In the genomic region with DNA sequence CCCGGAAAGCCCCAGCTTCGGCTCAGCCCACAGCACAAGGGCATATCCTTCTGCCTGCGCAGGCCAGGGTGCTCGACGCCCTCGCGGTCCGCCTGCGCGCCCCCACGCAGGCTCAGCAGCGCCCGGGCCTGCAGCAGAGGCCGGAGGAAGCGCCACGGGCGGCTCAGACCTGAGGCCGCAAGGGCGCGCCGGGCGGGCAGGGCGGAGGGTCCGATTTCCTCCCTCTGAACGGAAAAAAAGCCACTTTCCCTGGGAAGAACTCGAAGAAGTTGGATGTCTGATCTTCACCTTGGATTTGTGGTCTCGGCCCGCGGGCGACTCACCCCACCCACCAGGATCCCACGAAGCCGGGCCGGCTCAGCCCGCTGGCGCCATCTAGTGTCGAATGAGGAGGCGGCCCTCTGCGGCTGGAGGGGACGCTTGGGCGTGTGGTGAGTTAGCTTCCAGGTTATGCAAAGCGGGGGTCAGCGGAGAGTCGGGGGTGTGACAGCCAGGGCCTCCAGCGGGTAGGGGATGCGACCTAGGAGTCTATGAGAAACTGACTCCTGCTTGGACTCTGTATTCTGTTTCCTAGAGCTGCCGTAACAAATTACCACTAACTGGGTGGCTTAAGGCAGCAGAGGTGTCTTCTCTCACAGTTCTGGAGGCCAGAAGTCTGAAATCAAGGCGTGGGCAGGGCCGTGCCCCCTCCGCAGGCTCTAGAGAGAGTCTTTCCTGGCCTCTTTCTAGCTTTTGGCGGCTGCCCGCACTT, we compare ENCODE assay signal across 1 cellular context.
TF ChIP-seq lines count a peak whose summit lies in the region.

No MANE protein-coding gene starts in this region.

TF ChIP-seq in K562, 482 proteins besides CTCF, POLR2A, EP300 and RAD21 (continued from another document and continues in another):
- peak; percentile 93 for TF ChIP-seq L3MBTL2 (IDR thresholded peaks at IDR 0.05)
- no peak for TF ChIP-seq SP1 (CRISPR knock-in tag; IDR thresholded peaks at IDR 0.05)
- no peak for TF ChIP-seq HNRNPK (IDR thresholded peaks at IDR 0.05; ENCODE audit: low read depth, low read length, poor library complexity, severe bottlenecking)
- no peak for TF ChIP-seq ZNF124 (CRISPR knock-in tag; IDR thresholded peaks at IDR 0.05)
- TF ChIP-seq ARID1B (IDR thresholded peaks at IDR 0.05), result no peak
- no peak for TF ChIP-seq NR3C1 (CRISPR knock-in tag; IDR thresholded peaks at IDR 0.05)
- no peak for TF ChIP-seq ELF1 (tag; IDR thresholded peaks at IDR 0.05)
- TF ChIP-seq ZNF253 (CRISPR knock-in tag; conservative IDR thresholded peaks at IDR 0.05), result no peak
- peak; percentile 96 for TF ChIP-seq STAG1 (CRISPR knock-in tag; IDR thresholded peaks at IDR 0.05; ENCODE audit: borderline replicate concordance)
- TF ChIP-seq, protein P1, sequence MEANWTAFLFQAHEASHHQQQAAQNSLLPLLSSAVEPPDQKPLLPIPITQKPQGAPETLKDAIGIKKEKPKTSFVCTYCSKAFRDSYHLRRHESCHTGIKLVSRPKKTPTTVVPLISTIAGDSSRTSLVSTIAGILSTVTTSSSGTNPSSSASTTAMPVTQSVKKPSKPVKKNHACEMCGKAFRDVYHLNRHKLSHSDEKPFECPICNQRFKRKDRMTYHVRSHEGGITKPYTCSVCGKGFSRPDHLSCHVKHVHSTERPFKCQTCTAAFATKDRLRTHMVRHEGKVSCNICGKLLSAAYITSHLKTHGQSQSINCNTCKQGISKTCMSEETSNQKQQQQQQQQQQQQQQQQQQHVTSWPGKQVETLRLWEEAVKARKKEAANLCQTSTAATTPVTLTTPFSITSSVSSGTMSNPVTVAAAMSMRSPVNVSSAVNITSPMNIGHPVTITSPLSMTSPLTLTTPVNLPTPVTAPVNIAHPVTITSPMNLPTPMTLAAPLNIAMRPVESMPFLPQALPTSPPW (CRISPR knock-in tag; IDR thresholded peaks at IDR 0.05), result peak; percentile 81
- TF ChIP-seq, protein P2, sequence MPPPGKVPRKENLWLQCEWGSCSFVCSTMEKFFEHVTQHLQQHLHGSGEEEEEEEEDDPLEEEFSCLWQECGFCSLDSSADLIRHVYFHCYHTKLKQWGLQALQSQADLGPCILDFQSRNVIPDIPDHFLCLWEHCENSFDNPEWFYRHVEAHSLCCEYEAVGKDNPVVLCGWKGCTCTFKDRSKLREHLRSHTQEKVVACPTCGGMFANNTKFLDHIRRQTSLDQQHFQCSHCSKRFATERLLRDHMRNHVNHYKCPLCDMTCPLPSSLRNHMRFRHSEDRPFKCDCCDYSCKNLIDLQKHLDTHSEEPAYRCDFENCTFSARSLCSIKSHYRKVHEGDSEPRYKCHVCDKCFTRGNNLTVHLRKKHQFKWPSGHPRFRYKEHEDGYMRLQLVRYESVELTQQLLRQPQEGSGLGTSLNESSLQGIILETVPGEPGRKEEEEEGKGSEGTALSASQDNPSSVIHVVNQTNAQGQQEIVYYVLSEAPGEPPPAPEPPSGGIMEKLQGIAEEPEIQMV (tag; conservative IDR thresholded peaks at IDR 0.05; ENCODE audit: low read depth), result peak; percentile 57; the same call in 1 of the 2 replicates
- TF ChIP-seq, protein P3, sequence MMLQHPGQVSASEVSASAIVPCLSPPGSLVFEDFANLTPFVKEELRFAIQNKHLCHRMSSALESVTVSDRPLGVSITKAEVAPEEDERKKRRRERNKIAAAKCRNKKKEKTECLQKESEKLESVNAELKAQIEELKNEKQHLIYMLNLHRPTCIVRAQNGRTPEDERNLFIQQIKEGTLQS (IDR thresholded peaks at IDR 0.05), result no peak
- TF ChIP-seq, protein P3 (CRISPR knock-in tag; conservative IDR thresholded peaks at IDR 0.05), result no peak
- TF ChIP-seq ZFP30 (CRISPR knock-in tag; IDR thresholded peaks at IDR 0.05; ENCODE audit: borderline replicate concordance), result no peak
- no peak for TF ChIP-seq BRCA1 (IDR thresholded peaks at IDR 0.05)
- TF ChIP-seq BRCA1 (CRISPR knock-in tag; IDR thresholded peaks at IDR 0.05), result no peak
- TF ChIP-seq ZNF184 (CRISPR knock-in tag; IDR thresholded peaks at IDR 0.05), result no peak
- TF ChIP-seq NCOA6 (IDR thresholded peaks at IDR 0.05), result no peak
- TF ChIP-seq ETV5 (CRISPR knock-in tag; IDR thresholded peaks at IDR 0.05; ENCODE audit: low read depth), result no peak
- TF ChIP-seq, protein P4, sequence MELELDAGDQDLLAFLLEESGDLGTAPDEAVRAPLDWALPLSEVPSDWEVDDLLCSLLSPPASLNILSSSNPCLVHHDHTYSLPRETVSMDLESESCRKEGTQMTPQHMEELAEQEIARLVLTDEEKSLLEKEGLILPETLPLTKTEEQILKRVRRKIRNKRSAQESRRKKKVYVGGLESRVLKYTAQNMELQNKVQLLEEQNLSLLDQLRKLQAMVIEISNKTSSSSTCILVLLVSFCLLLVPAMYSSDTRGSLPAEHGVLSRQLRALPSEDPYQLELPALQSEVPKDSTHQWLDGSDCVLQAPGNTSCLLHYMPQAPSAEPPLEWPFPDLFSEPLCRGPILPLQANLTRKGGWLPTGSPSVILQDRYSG (tag; conservative IDR thresholded peaks at IDR 0.05; ENCODE audit: low read depth), result no peak
- TF ChIP-seq NFYB (IDR thresholded peaks at IDR 0.05; ENCODE audit: extremely low read depth, insufficient read length), result no peak
- no peak for TF ChIP-seq PCBP1 (IDR thresholded peaks at IDR 0.05; ENCODE audit: low read depth, low read length, poor library complexity, severe bottlenecking)
- TF ChIP-seq, protein P5, sequence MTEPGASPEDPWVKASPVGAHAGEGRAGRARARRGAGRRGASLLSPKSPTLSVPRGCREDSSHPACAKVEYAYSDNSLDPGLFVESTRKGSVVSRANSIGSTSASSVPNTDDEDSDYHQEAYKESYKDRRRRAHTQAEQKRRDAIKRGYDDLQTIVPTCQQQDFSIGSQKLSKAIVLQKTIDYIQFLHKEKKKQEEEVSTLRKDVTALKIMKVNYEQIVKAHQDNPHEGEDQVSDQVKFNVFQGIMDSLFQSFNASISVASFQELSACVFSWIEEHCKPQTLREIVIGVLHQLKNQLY (CRISPR knock-in tag; conservative IDR thresholded peaks at IDR 0.05), result no peak
- no peak for TF ChIP-seq CBX5 (IDR thresholded peaks at IDR 0.05; ENCODE audit: borderline replicate concordance, low read depth)
- TF ChIP-seq SIX5 (IDR thresholded peaks at IDR 0.05; ENCODE audit: borderline replicate concordance in 1 of 2, insufficient read depth in 1 of 2, low read depth in 1 of 2, low read length in 2 of 2), result no peak
- TF ChIP-seq CREM (IDR thresholded peaks at IDR 0.05; ENCODE audit: low read depth), result no peak
- TF ChIP-seq, protein P6, sequence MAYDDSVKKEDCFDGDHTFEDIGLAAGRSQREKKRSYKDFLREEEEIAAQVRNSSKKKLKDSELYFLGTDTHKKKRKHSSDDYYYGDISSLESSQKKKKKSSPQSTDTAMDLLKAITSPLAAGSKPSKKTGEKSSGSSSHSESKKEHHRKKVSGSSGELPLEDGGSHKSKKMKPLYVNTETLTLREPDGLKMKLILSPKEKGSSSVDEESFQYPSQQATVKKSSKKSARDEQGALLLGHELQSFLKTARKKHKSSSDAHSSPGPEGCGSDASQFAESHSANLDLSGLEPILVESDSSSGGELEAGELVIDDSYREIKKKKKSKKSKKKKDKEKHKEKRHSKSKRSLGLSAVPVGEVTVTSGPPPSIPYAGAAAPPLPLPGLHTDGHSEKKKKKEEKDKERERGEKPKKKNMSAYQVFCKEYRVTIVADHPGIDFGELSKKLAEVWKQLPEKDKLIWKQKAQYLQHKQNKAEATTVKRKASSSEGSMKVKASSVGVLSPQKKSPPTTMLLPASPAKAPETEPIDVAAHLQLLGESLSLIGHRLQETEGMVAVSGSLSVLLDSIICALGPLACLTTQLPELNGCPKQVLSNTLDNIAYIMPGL (CRISPR knock-in tag; IDR thresholded peaks at IDR 0.05), result no peak
- TF ChIP-seq KDM4B (IDR thresholded peaks at IDR 0.05; ENCODE audit: borderline replicate concordance in 2 of 2, low read depth in 1 of 2), result no peak
- TF ChIP-seq ZNF146 (CRISPR knock-in tag; IDR thresholded peaks at IDR 0.05; ENCODE audit: unreplicated experiment), result no peak
- TF ChIP-seq, protein P7, sequence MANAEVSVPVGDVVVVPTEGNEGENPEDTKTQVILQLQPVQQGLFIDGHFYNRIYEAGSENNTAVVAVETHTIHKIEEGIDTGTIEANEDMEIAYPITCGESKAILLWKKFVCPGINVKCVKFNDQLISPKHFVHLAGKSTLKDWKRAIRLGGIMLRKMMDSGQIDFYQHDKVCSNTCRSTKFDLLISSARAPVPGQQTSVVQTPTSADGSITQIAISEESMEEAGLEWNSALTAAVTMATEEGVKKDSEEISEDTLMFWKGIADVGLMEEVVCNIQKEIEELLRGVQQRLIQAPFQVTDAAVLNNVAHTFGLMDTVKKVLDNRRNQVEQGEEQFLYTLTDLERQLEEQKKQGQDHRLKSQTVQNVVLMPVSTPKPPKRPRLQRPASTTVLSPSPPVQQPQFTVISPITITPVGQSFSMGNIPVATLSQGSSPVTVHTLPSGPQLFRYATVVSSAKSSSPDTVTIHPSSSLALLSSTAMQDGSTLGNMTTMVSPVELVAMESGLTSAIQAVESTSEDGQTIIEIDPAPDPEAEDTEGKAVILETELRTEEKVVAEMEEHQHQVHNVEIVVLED (CRISPR knock-in tag; IDR thresholded peaks at IDR 0.05), result no peak
- TF ChIP-seq ZNF778 (CRISPR knock-in tag; IDR thresholded peaks at IDR 0.05), result no peak
- TF ChIP-seq ADNP (tag; IDR thresholded peaks at IDR 0.05), result no peak
- TF ChIP-seq SRSF9 (IDR thresholded peaks at IDR 0.05; ENCODE audit: borderline replicate concordance, low read depth, low read length), result no peak
- peak; percentile 27; the same call in 1 of the 2 replicates for TF ChIP-seq EGR1 (conservative IDR thresholded peaks at IDR 0.05)
- no peak for TF ChIP-seq ZNF408 (CRISPR knock-in tag; IDR thresholded peaks at IDR 0.05; ENCODE audit: low read depth)
- TF ChIP-seq JUND (IDR thresholded peaks at IDR 0.05; ENCODE audit: borderline replicate concordance, low read depth, low read length), result no peak
- no peak for TF ChIP-seq JUND (tag; IDR thresholded peaks at IDR 0.05; ENCODE audit: borderline replicate concordance, low read depth, low read length)
- peak; percentile 84 for TF ChIP-seq CC2D1A (IDR thresholded peaks at IDR 0.05)
- 0 out of 2 replicates have a peak, but pooled peaks have one; percentile 34 for TF ChIP-seq CBX1 (IDR thresholded peaks at IDR 0.05; ENCODE audit: low read depth)
- TF ChIP-seq FOSL1 (tag; conservative IDR thresholded peaks at IDR 0.05), result no peak; the same call in 1 of the 2 replicates
- 0 out of 2 replicates have a peak, but pooled peaks have one; percentile 29 for TF ChIP-seq GATAD2B (IDR thresholded peaks at IDR 0.05; ENCODE audit: borderline replicate concordance)
- TF ChIP-seq SNIP1 (IDR thresholded peaks at IDR 0.05; ENCODE audit: low read depth), result no peak
- TF ChIP-seq CBX2 (IDR thresholded peaks at IDR 0.05; ENCODE audit: insufficient read depth, low read length, poor library complexity, severe bottlenecking), result no peak
- TF ChIP-seq MXI1 (IDR thresholded peaks at IDR 0.05; ENCODE audit: low read depth, low read length), result no peak
- TF ChIP-seq ZBTB8A (IDR thresholded peaks at IDR 0.05; ENCODE audit: partially characterized antibody), result no peak
- no peak for TF ChIP-seq BCOR (IDR thresholded peaks at IDR 0.05)
- TF ChIP-seq, protein P8, sequence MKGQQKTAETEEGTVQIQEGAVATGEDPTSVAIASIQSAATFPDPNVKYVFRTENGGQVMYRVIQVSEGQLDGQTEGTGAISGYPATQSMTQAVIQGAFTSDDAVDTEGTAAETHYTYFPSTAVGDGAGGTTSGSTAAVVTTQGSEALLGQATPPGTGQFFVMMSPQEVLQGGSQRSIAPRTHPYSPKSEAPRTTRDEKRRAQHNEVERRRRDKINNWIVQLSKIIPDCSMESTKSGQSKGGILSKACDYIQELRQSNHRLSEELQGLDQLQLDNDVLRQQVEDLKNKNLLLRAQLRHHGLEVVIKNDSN (CRISPR knock-in tag; IDR thresholded peaks at IDR 0.05), result no peak
- TF ChIP-seq SNRNP70 (optimal IDR thresholded peaks at IDR 0.05; ENCODE audit: low read depth, low read length), result no peak
- no peak for TF ChIP-seq MTA2 (IDR thresholded peaks at IDR 0.05; ENCODE audit: low read depth)
- no peak for TF ChIP-seq CSDE1 (IDR thresholded peaks at IDR 0.05)
- no peak for TF ChIP-seq ZKSCAN1 (IDR thresholded peaks at IDR 0.05; ENCODE audit: low read depth, low read length)
- no peak for TF ChIP-seq MYBL2 (IDR thresholded peaks at IDR 0.05; ENCODE audit: low read depth)
- TF ChIP-seq MYBL2 (CRISPR knock-in tag; IDR thresholded peaks at IDR 0.05; ENCODE audit: borderline replicate concordance), result no peak
- TF ChIP-seq ZNF830 (CRISPR knock-in tag; IDR thresholded peaks at IDR 0.05), result no peak
- no peak for TF ChIP-seq ATF1 (CRISPR knock-in tag; IDR thresholded peaks at IDR 0.05)
- TF ChIP-seq ATF1 (tag; IDR thresholded peaks at IDR 0.05), result 0 out of 2 replicates have a peak, but pooled peaks have one; percentile 11
- TF ChIP-seq ZNF282 (CRISPR knock-in tag; IDR thresholded peaks at IDR 0.05), result no peak
- TF ChIP-seq SMARCA4 (IDR thresholded peaks at IDR 0.05), result no peak
- no peak for TF ChIP-seq ZNF212 (CRISPR knock-in tag; IDR thresholded peaks at IDR 0.05)
- TF ChIP-seq E2F3 (CRISPR knock-in tag; IDR thresholded peaks at IDR 0.05), result no peak
- no peak for TF ChIP-seq NFIX (CRISPR knock-in tag; IDR thresholded peaks at IDR 0.05; ENCODE audit: low read depth)
- TF ChIP-seq, protein P9, sequence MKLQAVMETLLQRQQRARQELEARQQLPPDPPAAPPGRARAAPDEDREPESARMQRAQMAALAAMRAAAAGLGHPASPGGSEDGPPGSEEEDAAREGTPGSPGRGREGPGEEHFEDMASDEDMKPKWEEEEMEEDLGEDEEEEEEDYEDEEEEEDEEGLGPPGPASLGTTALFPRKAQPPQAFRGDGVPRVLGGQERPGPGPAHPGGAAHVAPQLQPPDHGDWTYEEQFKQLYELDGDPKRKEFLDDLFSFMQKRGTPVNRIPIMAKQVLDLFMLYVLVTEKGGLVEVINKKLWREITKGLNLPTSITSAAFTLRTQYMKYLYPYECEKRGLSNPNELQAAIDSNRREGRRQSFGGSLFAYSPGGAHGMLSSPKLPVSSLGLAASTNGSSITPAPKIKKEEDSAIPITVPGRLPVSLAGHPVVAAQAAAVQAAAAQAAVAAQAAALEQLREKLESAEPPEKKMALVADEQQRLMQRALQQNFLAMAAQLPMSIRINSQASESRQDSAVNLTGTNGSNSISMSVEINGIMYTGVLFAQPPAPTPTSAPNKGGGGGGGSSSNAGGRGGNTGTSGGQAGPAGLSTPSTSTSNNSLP (IDR thresholded peaks at IDR 0.05; ENCODE audit: borderline replicate concordance, low read depth, low read length), result no peak
- TF ChIP-seq, protein P10, sequence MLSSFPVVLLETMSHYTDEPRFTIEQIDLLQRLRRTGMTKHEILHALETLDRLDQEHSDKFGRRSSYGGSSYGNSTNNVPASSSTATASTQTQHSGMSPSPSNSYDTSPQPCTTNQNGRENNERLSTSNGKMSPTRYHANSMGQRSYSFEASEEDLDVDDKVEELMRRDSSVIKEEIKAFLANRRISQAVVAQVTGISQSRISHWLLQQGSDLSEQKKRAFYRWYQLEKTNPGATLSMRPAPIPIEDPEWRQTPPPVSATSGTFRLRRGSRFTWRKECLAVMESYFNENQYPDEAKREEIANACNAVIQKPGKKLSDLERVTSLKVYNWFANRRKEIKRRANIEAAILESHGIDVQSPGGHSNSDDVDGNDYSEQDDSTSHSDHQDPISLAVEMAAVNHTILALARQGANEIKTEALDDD (IDR thresholded peaks at IDR 0.05), result no peak
